ENCODE assay signal across 15 cellular contexts in genomic region chr3:147343926-147344325, GRCh38.
A peak's percentile ranks its signal among the peaks of the same experiment; 100 is the strongest.
DNase-seq lines count a peak whose midpoint lies in the region; TF ChIP-seq lines count a peak whose summit lies in the region.
"Had no signal": no experiment of that assay in that cellular context is flagged by ENCODE, and none has a peak within 500 bp of the region (broad histone marks: within the 10 kb centered on the region; RNA-seq: fewer than 3 reads in every experiment).

No MANE protein-coding gene starts in this region.

- H3K4me2 ChIP-seq in GM23248 (ENCODE audit: unreplicated experiment): no peak overlapping the region
- H3K4me2 ChIP-seq in MM.1S (ENCODE audit: low read depth, low read length): peak overlapping the region; percentile 7; the same call in 1 of the 2 replicates
- H3K4me2 ChIP-seq: BLaER1 treated with 17β-estradiol and CSF1 and Interleukin-3, amounts not matched to agents 10 nM and 100 nM had no signal

- H3K27me3 Mint-ChIP-seq in activated T-cell treated with anti-CD3 and anti-CD28 coated beads, Interleukin-2, amount 50 U/mL, for 24 hours: no peaks in the 10 kb centered on the region
- H3K27me3 Mint-ChIP-seq: B cell had no signal

- H3K27me3 ChIP-seq in GM23248 (replicated peaks; ENCODE audit: insufficient read depth) (no peaks in the 10 kb centered on the region), MM.1S (replicated peaks; ENCODE audit: insufficient read depth, low read length) (no peaks in the 10 kb centered on the region)
- H3K27me3 ChIP-seq: BLaER1 treated with 17β-estradiol and CSF1 and Interleukin-3, amounts not matched to agents 10 nM and 100 nM had no signal

- H3K27ac ChIP-seq in GM23248 (no peak overlapping the region), MM.1S (ENCODE audit: low read length) (no peak overlapping the region)
- H3K27ac ChIP-seq: BLaER1 treated with 17β-estradiol and CSF1 and Interleukin-3, amounts not matched to agents 10 nM and 100 nM had no signal

- H3K9me3 ChIP-seq in GM23248 (ENCODE audit: low read depth) (no peaks in the 10 kb centered on the region), MM.1S (replicated peaks; ENCODE audit: insufficient read depth, low read length) (no peaks in the 10 kb centered on the region)
- H3K9me3 ChIP-seq: BLaER1 treated with 17β-estradiol and CSF1 and Interleukin-3, amounts not matched to agents 10 nM and 100 nM; HAP-1 had no signal

- 27 to 29% methylated on average over 1 of the region's 1 CpG for WGBS in GM23248 (ENCODE audit: low coverage in 1 of 2, low lambda C conversion rate in 2 of 2, missing lambda C conversion rate in 2 of 2), 2 experiments

- no peaks in the 10 kb centered on the region for H3F3A ChIP-seq in GM23248 (ENCODE audit: insufficient read depth)
- no peaks in the 10 kb centered on the region for H3F3A ChIP-seq in MM.1S (ENCODE audit: insufficient read depth, low read length)

- H2AFZ ChIP-seq in GM23248 (peak overlapping the region; percentile 32; the same call in 1 of the 2 replicates), MM.1S (ENCODE audit: low read length) (no peak overlapping the region)

- H4K20me1 ChIP-seq in GM23248 (ENCODE audit: insufficient read depth): no peaks in the 10 kb centered on the region
- no peaks in the 10 kb centered on the region for H4K20me1 ChIP-seq in MM.1S (ENCODE audit: insufficient read depth, low read length)
- H4K20me1 ChIP-seq: BLaER1 treated with 17β-estradiol and CSF1 and Interleukin-3, amounts not matched to agents 10 nM and 100 nM had no signal

- H3K4me3 ChIP-seq in GM23248 (no peak overlapping the region), MM.1S (ENCODE audit: low read length) (0 out of 2 replicates have a peak overlapping the region, but pooled peaks have one; percentile 3)
- H3K4me3 ChIP-seq: BLaER1 treated with 17β-estradiol and CSF1 and Interleukin-3, amounts not matched to agents 10 nM and 100 nM; HAP-1 had no signal

- H3K9me2 ChIP-seq in GM23248 (ENCODE audit: insufficient read depth) (no peaks in the 10 kb centered on the region), MM.1S (replicated peaks; ENCODE audit: insufficient read depth, low read length) (no peaks in the 10 kb centered on the region)

- H3K36me3 Mint-ChIP-seq in activated T-cell treated with anti-CD3 and anti-CD28 coated beads, Interleukin-2, amount 50 U/mL, for 24 hours (ENCODE audit: low read depth): no peaks in the 10 kb centered on the region
- H3K36me3 Mint-ChIP-seq: CD8-positive, alpha-beta T cell had no signal

- DNase-seq in GM23248 (no peak), MM.1S (no peak), cerebellar cortex (ENCODE audit: low spot score) (peak; percentile 52), NCI-H2196 treated with DMSO at 0.1 percent for 48 hours (lab: John Stamatoyannopoulos, UW; ENCODE audit: unreplicated experiment) (no peak), HCEC 1CT (no peak), NCI-H2171 treated with DMSO at 0.1 percent for 48 hours (lab: John Stamatoyannopoulos, UW) (no peak)
- no peak for DNase-seq in activated T-cell treated with anti-CD3 and anti-CD28 coated beads, Interleukin-2, amount 50 U/mL, for 24 hours
- DNase-seq: Calu3; CD8-positive, alpha-beta T cell; DMS79 treated with DMSO at 0.1 percent for 48 hours; EL; IMR-90 had no signal

- H3K79me2 ChIP-seq in GM23248 (ENCODE audit: insufficient read depth) (no peaks in the 10 kb centered on the region), MM.1S (ENCODE audit: low read length) (no peaks in the 10 kb centered on the region)

- TF ChIP-seq CTCF in MM.1S (IDR thresholded peaks at IDR 0.05; ENCODE audit: low read length): no peak

- no peak overlapping the region for H3K4me3 Mint-ChIP-seq in activated T-cell treated with anti-CD3 and anti-CD28 coated beads, Interleukin-2, amount 50 U/mL, for 24 hours
- H3K4me3 Mint-ChIP-seq: B cell; CD8-positive, alpha-beta T cell had no signal

- H3K4me1 ChIP-seq in GM23248 (ENCODE audit: insufficient read depth): no peaks in the 10 kb centered on the region
- H3K4me1 ChIP-seq in MM.1S (ENCODE audit: low read length): no peaks in the 10 kb centered on the region
- H3K4me1 ChIP-seq: BLaER1 treated with 17β-estradiol and CSF1 and Interleukin-3, amounts not matched to agents 10 nM and 100 nM; HAP-1 had no signal

- H3K4me1 Mint-ChIP-seq in activated T-cell treated with anti-CD3 and anti-CD28 coated beads, Interleukin-2, amount 50 U/mL, for 24 hours (ENCODE audit: low read depth): no peaks in the 10 kb centered on the region
- H3K4me1 Mint-ChIP-seq: B cell had no signal

- in situ Hi-C loops in GM23248 (cut with MboI): no loop called here

- no peaks in the 10 kb centered on the region for H3K36me3 ChIP-seq in GM23248 (ENCODE audit: low read depth)
- H3K36me3 ChIP-seq in MM.1S (replicated peaks; ENCODE audit: insufficient read depth, low read length): no peaks in the 10 kb centered on the region
- H3K36me3 ChIP-seq: BLaER1 treated with 17β-estradiol and CSF1 and Interleukin-3, amounts not matched to agents 10 nM and 100 nM; HAP-1 had no signal

- peaks cover 4% of the 10 kb centered on the region for H3K9me3 Mint-ChIP-seq in activated T-cell treated with anti-CD3 and anti-CD28 coated beads, Interleukin-2, amount 50 U/mL, for 24 hours
- H3K9me3 Mint-ChIP-seq: CD8-positive, alpha-beta T cell had no signal

- H3K9ac ChIP-seq in GM23248 (no peak overlapping the region), MM.1S (ENCODE audit: low read length) (no peak overlapping the region)
- H3K9ac ChIP-seq: BLaER1 treated with 17β-estradiol and CSF1 and Interleukin-3, amounts not matched to agents 10 nM and 100 nM had no signal

- no peak overlapping the region for H3K27ac Mint-ChIP-seq in activated T-cell treated with anti-CD3 and anti-CD28 coated beads, Interleukin-2, amount 50 U/mL, for 24 hours
- H3K27ac Mint-ChIP-seq: B cell; CD8-positive, alpha-beta T cell had no signal
